ENCODE assay signal across 1 cellular context in the genomic region with DNA sequence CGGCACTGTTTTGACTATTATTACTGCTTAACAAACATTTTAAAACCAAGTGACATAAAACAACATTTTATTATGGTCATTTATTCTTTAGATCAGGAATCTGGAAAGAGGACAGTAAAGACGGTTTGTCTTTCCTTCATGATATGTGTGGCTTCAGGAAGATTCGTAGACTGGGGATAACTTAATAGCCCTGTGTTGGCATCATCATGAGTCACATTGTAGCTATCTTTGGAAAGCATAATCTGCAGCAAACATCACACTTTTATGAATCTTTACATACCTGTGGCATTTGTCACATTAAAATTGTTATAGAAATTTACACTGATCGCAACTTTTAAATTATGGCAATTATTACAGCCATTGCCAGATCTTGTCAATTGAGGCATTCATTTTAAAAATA.
TF ChIP-seq lines count a peak whose summit lies in the region.

No MANE protein-coding gene starts in this region.

TF ChIP-seq in IMR-90, 13 proteins besides CTCF, POLR2A, EP300 and RAD21 (continued from another document):
- TF ChIP-seq, protein P1, sequence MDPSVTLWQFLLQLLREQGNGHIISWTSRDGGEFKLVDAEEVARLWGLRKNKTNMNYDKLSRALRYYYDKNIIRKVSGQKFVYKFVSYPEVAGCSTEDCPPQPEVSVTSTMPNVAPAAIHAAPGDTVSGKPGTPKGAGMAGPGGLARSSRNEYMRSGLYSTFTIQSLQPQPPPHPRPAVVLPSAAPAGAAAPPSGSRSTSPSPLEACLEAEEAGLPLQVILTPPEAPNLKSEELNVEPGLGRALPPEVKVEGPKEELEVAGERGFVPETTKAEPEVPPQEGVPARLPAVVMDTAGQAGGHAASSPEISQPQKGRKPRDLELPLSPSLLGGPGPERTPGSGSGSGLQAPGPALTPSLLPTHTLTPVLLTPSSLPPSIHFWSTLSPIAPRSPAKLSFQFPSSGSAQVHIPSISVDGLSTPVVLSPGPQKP (IDR thresholded peaks at IDR 0.05; ENCODE audit: borderline replicate concordance, low read depth, low read length) = no peak
- TF ChIP-seq CHD1 (IDR thresholded peaks at IDR 0.05; ENCODE audit: low read depth, low read length) (no peak), CEBPB (IDR thresholded peaks at IDR 0.05; ENCODE audit: low read depth, low read length) (no peak), MAFK (IDR thresholded peaks at IDR 0.05; ENCODE audit: low read depth, low read length) (no peak), FOS (IDR thresholded peaks at IDR 0.05; ENCODE audit: low read depth, low read length) (no peak), BHLHE40 (IDR thresholded peaks at IDR 0.05; ENCODE audit: low read depth, low read length) (no peak), RFX5 (IDR thresholded peaks at IDR 0.05; ENCODE audit: low read depth, low read length) (no peak), MAZ (IDR thresholded peaks at IDR 0.05; ENCODE audit: borderline replicate concordance, low read depth, low read length) (no peak), NFE2L2 (IDR thresholded peaks at IDR 0.05; ENCODE audit: low read depth, low read length) (no peak), RCOR1 (IDR thresholded peaks at IDR 0.05; ENCODE audit: insufficient replicate concordance, low read length) (no peak)
- TF ChIP-seq, protein P2, sequence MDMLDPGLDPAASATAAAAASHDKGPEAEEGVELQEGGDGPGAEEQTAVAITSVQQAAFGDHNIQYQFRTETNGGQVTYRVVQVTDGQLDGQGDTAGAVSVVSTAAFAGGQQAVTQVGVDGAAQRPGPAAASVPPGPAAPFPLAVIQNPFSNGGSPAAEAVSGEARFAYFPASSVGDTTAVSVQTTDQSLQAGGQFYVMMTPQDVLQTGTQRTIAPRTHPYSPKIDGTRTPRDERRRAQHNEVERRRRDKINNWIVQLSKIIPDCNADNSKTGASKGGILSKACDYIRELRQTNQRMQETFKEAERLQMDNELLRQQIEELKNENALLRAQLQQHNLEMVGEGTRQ (IDR thresholded peaks at IDR 0.05; ENCODE audit: low read depth, low read length) = no peak
